In genomic region chr15:68113751-68114150, GRCh38 we compare ENCODE assay signal across 9 cellular contexts. TPM values are rescaled to one million over a fixed set of nuclear protein-coding genes. Genes with fewer than 3 reads are reported as not detected.
DNase-seq lines count a peak whose midpoint lies in the region; ATAC-seq and FAIRE-seq lines count a peak whose summit lies in the region.
"Had no signal": no experiment of that assay in that cellular context is flagged by ENCODE, and none has a peak within 500 bp of the region (broad histone marks: within the 10 kb centered on the region; RNA-seq: fewer than 3 reads in every experiment).

No MANE protein-coding gene starts in this region.

- intact Hi-C loops in naive thymus-derived CD4-positive, alpha-beta T cell (cut with micrococcal nuclease): loop anchor here in 1 of 2 donors (2.0 kb wide), 1 partner anchor 59 kb away; the partner anchor contains the start of gene PIAS1

- H3K36me3 Mint-ChIP-seq in central memory CD8-positive, alpha-beta T cell (ENCODE audit: insufficient read depth): peaks cover 7% of the 10 kb centered on the region
- peaks cover 6 to 31% (median 26%) of the 10 kb centered on the region in 5 donors for H3K36me3 Mint-ChIP-seq in naive thymus-derived CD4-positive, alpha-beta T cell

- peak overlapping the region; percentile 79 for H3K4me2 ChIP-seq in Karpas-422 (ENCODE audit: low read depth, low read length, poor library complexity, severe bottlenecking)
- H3K4me2 ChIP-seq: GM23338 had no signal

- peaks cover 41% of the 10 kb centered on the region for H3K4me1 ChIP-seq in Karpas-422 (ENCODE audit: low read length)
- peaks cover 12 to 14% of the 10 kb centered on the region in 2 donors for H3K4me1 ChIP-seq in naive thymus-derived CD4-positive, alpha-beta T cell (ENCODE audit: control insufficient read depth in 2 of 2, insufficient read depth in 2 of 2, low read length in 2 of 2)

- H3K4me3 Mint-ChIP-seq in central memory CD8-positive, alpha-beta T cell: peak overlapping the region; percentile 14
- peak overlapping the region in 9 of 10 donors; percentile 46 to 81 (median 64) for H3K4me3 Mint-ChIP-seq in naive thymus-derived CD4-positive, alpha-beta T cell
- H3K4me3 Mint-ChIP-seq: GM23338 had no signal

- peak overlapping the region; percentile 53 for H3K4me3 ChIP-seq in Karpas-422 (ENCODE audit: low read length)
- no peak overlapping the region for H3K4me3 ChIP-seq in naive thymus-derived CD4-positive, alpha-beta T cell (ENCODE audit: low read length)
- H3K4me3 ChIP-seq: GM23338 had no signal

- no peaks in the 10 kb centered on the region for H3K27me3 Mint-ChIP-seq in central memory CD8-positive, alpha-beta T cell
- H3K27me3 Mint-ChIP-seq in naive thymus-derived CD4-positive, alpha-beta T cell: no peaks in the 10 kb centered on the region

- no peaks in the 10 kb centered on the region; the same call in 1 of the 2 replicates for H3K36me3 ChIP-seq in Karpas-422 (ENCODE audit: insufficient read depth, low read length)
- no peaks in the 10 kb centered on the region for H3K36me3 ChIP-seq in naive thymus-derived CD4-positive, alpha-beta T cell (ENCODE audit: control insufficient read depth in 2 of 3, insufficient read depth in 3 of 3, low read length in 3 of 3)

- peak overlapping the region; percentile 81 for H3K27ac Mint-ChIP-seq in central memory CD8-positive, alpha-beta T cell (ENCODE audit: low read depth)
- H3K27ac Mint-ChIP-seq in naive thymus-derived CD4-positive, alpha-beta T cell: peak overlapping the region in 7 of 9 donors; percentile 12 to 80 (median 41)
- H3K27ac Mint-ChIP-seq: GM23338 had no signal

- H4K20me1 ChIP-seq in Karpas-422 (ENCODE audit: insufficient read depth, low read depth, low read length): no peaks in the 10 kb centered on the region

- POLR2A ChIA-PET in naive thymus-derived CD4-positive, alpha-beta T cell (lab: Charles Lee): interaction anchor here (0.6 kb wide), 1 partner anchor 112 kb away, joined by 3 read pairs; no protein-coding TSS in a partner anchor

- peak overlapping the region; percentile 40; the same call in 1 of the 2 replicates for H3K9ac ChIP-seq in Karpas-422 (ENCODE audit: low read length)

- no peaks in the 10 kb centered on the region for H3K9me2 ChIP-seq in Karpas-422 (replicated peaks; ENCODE audit: insufficient read depth, low read length)

- FAIRE-seq in RCC 7860 (lab: Jason Lieb, UNC): no peak

- no peaks in the 10 kb centered on the region for H3K9me3 ChIP-seq in Karpas-422 (ENCODE audit: low read length)
- H3K9me3 ChIP-seq in naive thymus-derived CD4-positive, alpha-beta T cell (ENCODE audit: control insufficient read depth in 2 of 3, low read length in 3 of 3): no peaks in the 10 kb centered on the region

- DNase-seq in AML-193 (lab: John Stamatoyannopoulos, UW) (peak; percentile 11 to 27), Karpas-422 (no peak), T1000 (lab: John Stamatoyannopoulos, UW) (no peak), RCC 7860 (ENCODE audit: low spot score) (no peak), DMS79 treated with DMSO at 0.1 percent for 48 hours (lab: John Stamatoyannopoulos, UW) (no peak)
- DNase-seq in central memory CD8-positive, alpha-beta T cell (ENCODE audit: low spot score in 2 of 2): no peak
- no peak for DNase-seq in naive thymus-derived CD4-positive, alpha-beta T cell

- H3K27ac ChIP-seq in Karpas-422 (ENCODE audit: low read length): peak overlapping the region; percentile 27
- H3K27ac ChIP-seq in naive thymus-derived CD4-positive, alpha-beta T cell (ENCODE audit: low read depth, low read length): peak overlapping the region; percentile 39

- H3K9me3 Mint-ChIP-seq in central memory CD8-positive, alpha-beta T cell: no peaks in the 10 kb centered on the region
- H3K9me3 Mint-ChIP-seq in naive thymus-derived CD4-positive, alpha-beta T cell: peaks cover 0 to 8% (median 0%) of the 10 kb centered on the region in 11 donors
- H3K9me3 Mint-ChIP-seq: GM23338 had no signal

- CTCF ChIA-PET in naive thymus-derived CD4-positive, alpha-beta T cell (lab: Charles Lee): interaction anchor here (0.6 kb wide), 1 partner anchor 155 kb away, joined by 3 read pairs; no protein-coding TSS in a partner anchor

- no peak overlapping the region for H2AFZ ChIP-seq in Karpas-422 (ENCODE audit: low read length)
- H2AFZ ChIP-seq: GM23338 had no signal

- peaks cover 77% of the 10 kb centered on the region for H3K4me1 Mint-ChIP-seq in central memory CD8-positive, alpha-beta T cell
- H3K4me1 Mint-ChIP-seq in naive thymus-derived CD4-positive, alpha-beta T cell: peaks cover 37 to 98% (median 86%) of the 10 kb centered on the region in 7 donors
- H3K4me1 Mint-ChIP-seq: GM23338 had no signal

- peaks cover 98% of the 10 kb centered on the region for H3K79me2 ChIP-seq in Karpas-422 (ENCODE audit: low read length)

- ATAC-seq in central memory CD8-positive, alpha-beta T cell (replicated peaks; ENCODE audit: extremely low read depth, poor library complexity, severe bottlenecking): no peak
- ATAC-seq in naive thymus-derived CD4-positive, alpha-beta T cell: no peak
- ATAC-seq in GM18517 (IDR thresholded peaks at IDR 0.05; ENCODE audit: unreplicated experiment): no peak
- ATAC-seq: GM23338 had no signal

- no peaks in the 10 kb centered on the region for H3K27me3 ChIP-seq in Karpas-422 (ENCODE audit: low read length)
- no peaks in the 10 kb centered on the region for H3K27me3 ChIP-seq in naive thymus-derived CD4-positive, alpha-beta T cell (ENCODE audit: control insufficient read depth in 2 of 2, insufficient read depth in 2 of 2, low read length in 2 of 2)

RNA-seq across cellular contexts. Expression of gene PIAS1, which starts 59.6 kb away (rescaled TPM):
- total RNA-seq in Karpas-422 (2014; rRNA removed; shearing (Covaris generic); ENCODE audit: low replicate concordance): 33.2 and 106 TPM in 2 replicates
- 100 to 1,000 TPM in 1 of 5 experiments, 10 to 100 TPM in 4; 41.3 to 103 (median 90.9) TPM for total RNA-seq in naive thymus-derived CD4-positive, alpha-beta T cell
- polyA plus RNA-seq in naive thymus-derived CD4-positive, alpha-beta T cell: 100 to 1,000 TPM; 154 to 155 TPM

Comparison
In these comparisons a context has a peak if more than half of its experiments do, and no peak if none do; other contexts are left out.
1. DNase-seq: peak in AML-193 (2 of 2); none in Karpas-422 (single experiment), central memory CD8-positive, alpha-beta T cell (0 of 2), naive thymus-derived CD4-positive, alpha-beta T cell (0 of 9), T1000 (single experiment), RCC 7860 (single experiment) and DMS79 treated with DMSO at 0.1 percent for 48 hours (single experiment).